13 cellular contexts compared by ENCODE assay signal in genomic region chr7:103797647-103798307, GRCh38.
DNase-seq lines count a peak whose midpoint lies in the region; ATAC-seq, FAIRE-seq and TF ChIP-seq lines count a peak whose summit lies in the region.
"Had no signal": no experiment of that assay in that cellular context is flagged by ENCODE, and none has a peak within 500 bp of the region (broad histone marks: within the 10 kb centered on the region; RNA-seq: fewer than 3 reads in every experiment).

No MANE protein-coding gene starts in this region.

- TF ChIP-seq EP300 in HepG2 (IDR thresholded peaks at IDR 0.05; ENCODE audit: low read depth in 2 of 2, low read length in 2 of 2) (no peak), HepG2 (CRISPR knock-in tag; IDR thresholded peaks at IDR 0.05; ENCODE audit: borderline replicate concordance) (no peak), transverse colon (IDR thresholded peaks at IDR 0.05; ENCODE audit: low read depth) (no peak)

- peaks cover 5% of the 10 kb centered on the region for H3K79me2 ChIP-seq in HepG2 (ENCODE audit: insufficient read depth, low read length)

- intact Hi-C loops in HepG2 (cut with micrococcal nuclease; ENCODE audit: unreplicated experiment): loop anchor here (1.0 kb wide), 1 partner anchor 30 kb away; no protein-coding TSS in a partner anchor
- intact Hi-C loops in right lobe of liver (cut with DNase I): no loop called here
- intact Hi-C loops in transverse colon (cut with DNase I; ENCODE audit: low total_unique reads): no loop called here

- BruUV-seq in HepG2 (replicated peaks; lab: Mats Ljungman, UMichigan): no TSS peak

- no peak for TF ChIP-seq CTCF in HepG2 (CRISPR knock-in tag; IDR thresholded peaks at IDR 0.05)
- no peak for TF ChIP-seq CTCF in right lobe of liver (IDR thresholded peaks at IDR 0.05)
- no peak for TF ChIP-seq CTCF in transverse colon (IDR thresholded peaks at IDR 0.05)

- DNase-seq in HepG2 (ENCODE audit: low spot score) (no peak), right lobe of liver (no peak), NCI-H69 (lab: John Stamatoyannopoulos, UW) (peak; percentile 81), cerebellum (ENCODE audit: low spot score) (peak; percentile 26), NCI-H2227 (lab: John Stamatoyannopoulos, UW; ENCODE audit: unreplicated experiment) (no peak), transverse colon (no peak)
- DNase-seq: CD4-positive, CD25-positive, alpha-beta regulatory T cell; DMS153; DMS79 treated with DMSO at 0.1 percent for 48 hours had no signal

- no peak for TF ChIP-seq RAD21 in HepG2 (CRISPR knock-in tag; IDR thresholded peaks at IDR 0.05)

- H3K27me3 ChIP-seq in HepG2 (ENCODE audit: control insufficient read depth in 1 of 2, insufficient read depth in 2 of 2, low read length in 2 of 2) (no peaks in the 10 kb centered on the region), right lobe of liver (no peaks in the 10 kb centered on the region), transverse colon (no peaks in the 10 kb centered on the region)

- POLR2A ChIA-PET in HepG2 (lab: Yijun Ruan, JAX): no interaction called here

- WGBS in HepG2 (ENCODE audit: low lambda C conversion rate): 64% methylated on average over 3 of the region's 3 CpGs
- 52% methylated on average over 2 of the region's 3 CpGs for WGBS in right lobe of liver (ENCODE audit: insufficient coverage, low coverage, low lambda C conversion rate, missing lambda C conversion rate)
- 55 to 63% methylated on average over 2 to 3 of the region's 3 CpGs for WGBS in transverse colon (ENCODE audit: low coverage in 1 of 2), 2 donors

- no peak for TF ChIP-seq POLR2A in HepG2 (IDR thresholded peaks at IDR 0.05; ENCODE audit: insufficient read depth in 1 of 2, low read depth in 2 of 2, low read length in 2 of 2)
- TF ChIP-seq POLR2A in right lobe of liver (IDR thresholded peaks at IDR 0.05): no peak
- no peak for TF ChIP-seq POLR2A in transverse colon (IDR thresholded peaks at IDR 0.05)

- H3K9ac ChIP-seq in HepG2 (ENCODE audit: insufficient read depth, low read depth, low read length): no peak overlapping the region

- peaks cover 0 to 6% of the 10 kb centered on the region in 2 experiments; a peak in 1 of 5 replicates for H3K36me3 ChIP-seq in HepG2 (replicated peaks in 1 of 2; ENCODE audit: control insufficient read depth in 1 of 2, insufficient read depth in 2 of 2, low read length in 2 of 2)
- H3K36me3 ChIP-seq in right lobe of liver: no peaks in the 10 kb centered on the region
- H3K36me3 ChIP-seq in transverse colon: no peaks in the 10 kb centered on the region
- H3K36me3 ChIP-seq: HAP-1 had no signal

- no peak overlapping the region for H3K27ac ChIP-seq in HepG2 (ENCODE audit: extremely low read length, insufficient read depth, low read length)
- H3K27ac ChIP-seq in right lobe of liver: no peak overlapping the region
- no peak overlapping the region for H3K27ac ChIP-seq in transverse colon

- H3K4me2 ChIP-seq in HepG2 (ENCODE audit: low read depth, low read length): no peak overlapping the region

- H4K20me1 ChIP-seq in HepG2 (ENCODE audit: insufficient read depth, low read length): no peaks in the 10 kb centered on the region

- no peaks in the 10 kb centered on the region for H3K9me3 ChIP-seq in HepG2 (ENCODE audit: low read length)
- no peaks in the 10 kb centered on the region for H3K9me3 ChIP-seq in right lobe of liver
- H3K9me3 ChIP-seq in transverse colon: no peaks in the 10 kb centered on the region
- H3K9me3 ChIP-seq: HAP-1 had no signal

- in situ Hi-C loops in HepG2 (cut with HindIII; ENCODE audit: extremely low pct_ligation_motif_present, low pct_unique_long_range_greater_than_20kb): no loop called here
- in situ Hi-C loops in transverse colon (cut with MboI; ENCODE audit: low pct_ligation_motif_present in 1 of 4, low pct_unique_long_range_greater_than_20kb in 1 of 4, low sequenced_read_pairs in 3 of 4): no loop called here

- CTCF ChIA-PET in HepG2 (lab: Yijun Ruan, JAX; ENCODE audit: low intra/inter-chr PET ratio, low total read pairs): no interaction called here

- peaks cover 35% of the 10 kb centered on the region for H3K4me1 ChIP-seq in HepG2 (ENCODE audit: insufficient read depth, low read length)
- H3K4me1 ChIP-seq in right lobe of liver: no peaks in the 10 kb centered on the region
- H3K4me1 ChIP-seq in transverse colon: no peaks in the 10 kb centered on the region
- H3K4me1 ChIP-seq: HAP-1 had no signal

- H3K4me3 ChIP-seq in HepG2 (replicated peaks in 1 of 3; ENCODE audit: insufficient read depth in 1 of 3, low read depth in 2 of 3, low read length in 3 of 3) (no peak overlapping the region), right lobe of liver (no peak overlapping the region), transverse colon (no peak overlapping the region)
- H3K4me3 ChIP-seq: GM12878, HAP-1 had no signal

- no peak for ATAC-seq in HepG2
- ATAC-seq in right lobe of liver: no peak
- no peak for ATAC-seq in HG02571 (IDR thresholded peaks at IDR 0.05; ENCODE audit: unreplicated experiment)
- ATAC-seq: GM12878 had no signal

- FAIRE-seq in HepG2 (lab: Jason Lieb, UNC): no peak
- FAIRE-seq: GM12878, GM19239 had no signal

- no peak overlapping the region for H2AFZ ChIP-seq in HepG2 (ENCODE audit: low read length)

TF ChIP-seq in HepG2, 621 proteins besides CTCF, POLR2A, EP300 and RAD21:
- no peak for TF ChIP-seq ZZZ3 (CRISPR knock-in tag; IDR thresholded peaks at IDR 0.05; ENCODE audit: borderline replicate concordance)
- peak; percentile 64 for TF ChIP-seq RBM22 (optimal IDR thresholded peaks at IDR 0.05; ENCODE audit: low read length)
- peak; percentile 22 for TF ChIP-seq AGO2 (optimal IDR thresholded peaks at IDR 0.05; ENCODE audit: low read depth, low read length)
TF ChIP-seq in HepG2: peak in this region for 2.

Comparison
In these comparisons a context has a peak if more than half of its experiments do, and no peak if none do; other contexts are left out.
1. DNase-seq: peak in NCI-H69 (single experiment) and cerebellum (single experiment); none in HepG2 (single experiment), right lobe of liver (0 of 3), NCI-H2227 (single experiment) and transverse colon (single experiment).